Comparison of ENCODE assay signal across 16 cellular contexts in genomic region chr2:42459296-42459695, GRCh38. TPM values are rescaled to one million over a fixed set of nuclear protein-coding genes. Genes with fewer than 3 reads are reported as not detected.
A peak's percentile ranks its signal among the peaks of the same experiment; 100 is the strongest.
DNase-seq lines count a peak whose midpoint lies in the region; ATAC-seq, FAIRE-seq and TF ChIP-seq lines count a peak whose summit lies in the region.
"Had no signal": no experiment of that assay in that cellular context is flagged by ENCODE, and none has a peak within 500 bp of the region (broad histone marks: within the 10 kb centered on the region; RNA-seq: fewer than 3 reads in every experiment).

No MANE protein-coding gene starts in this region.

- no peak overlapping the region for H2BK12ac ChIP-seq in H1 (ENCODE audit: low read depth, low read length)

- no peaks in the 10 kb centered on the region for H3K4me1 Mint-ChIP-seq in neural crest cell
- H3K4me1 Mint-ChIP-seq: CD14-positive monocyte had no signal

- BruUV-seq in HepG2 (replicated peaks; lab: Mats Ljungman, UMichigan) = no TSS peak

- no peak for TF ChIP-seq POLR2A in HepG2 (IDR thresholded peaks at IDR 0.05; ENCODE audit: insufficient read depth in 1 of 2, low read depth in 2 of 2, low read length in 2 of 2)
- TF ChIP-seq POLR2A in right lobe of liver (IDR thresholded peaks at IDR 0.05) = no peak
- TF ChIP-seq POLR2A in H1 (IDR thresholded peaks at IDR 0.05; ENCODE audit: control extremely low read depth in 1 of 2, low read depth in 2 of 2, low read length in 2 of 2) = no peak

- H2BK120ac ChIP-seq in H1 (replicated peaks; ENCODE audit: low read depth, low read length) = no peak overlapping the region

- H3K27me3 Mint-ChIP-seq in neural crest cell (ENCODE audit: low read depth) = peaks cover 2% of the 10 kb centered on the region

- ATAC-seq in HepG2 (no peak), right lobe of liver (no peak)
- ATAC-seq: CD8-positive, alpha-beta T cell; HCT116 had no signal

- H3K4me1 ChIP-seq in HepG2 (ENCODE audit: insufficient read depth, low read length) (peaks cover 19% of the 10 kb centered on the region), right lobe of liver (no peaks in the 10 kb centered on the region), H1 (replicated peaks in 1 of 4; ENCODE audit: control insufficient read depth in 3 of 4, insufficient read depth in 4 of 4, low read length in 3 of 4) (peaks cover 2 to 7% (median 5%) of the 10 kb centered on the region in 4 experiments)
- H3K4me1 ChIP-seq: Caco-2 had no signal

- H3K9ac ChIP-seq in HepG2 (ENCODE audit: insufficient read depth, low read depth, low read length) (no peak overlapping the region), H1 (replicated peaks in 1 of 4; ENCODE audit: extremely low read depth in 1 of 4, low read depth in 3 of 4, low read length in 3 of 4) (no peak overlapping the region)

- H2AFZ ChIP-seq in HepG2 (ENCODE audit: low read length) (no peak overlapping the region), H1 (ENCODE audit: low read length) (no peak overlapping the region)

- H3K56ac ChIP-seq in H1 (replicated peaks; ENCODE audit: insufficient read length, low read depth, low read length) = no peak overlapping the region

- no peak overlapping the region for H4K5ac ChIP-seq in H1 (ENCODE audit: insufficient read length, low read depth, low read length)

- peak overlapping the region; percentile 73 for H3K27ac Mint-ChIP-seq in neural crest cell (ENCODE audit: unreplicated experiment)
- H3K27ac Mint-ChIP-seq: CD14-positive monocyte; CD8-positive, alpha-beta T cell had no signal

- WGBS in HepG2 (ENCODE audit: low lambda C conversion rate) = 100% methylated on average over 3 of the region's 3 CpGs
- WGBS in right lobe of liver (ENCODE audit: insufficient coverage, low coverage, low lambda C conversion rate, missing lambda C conversion rate) = 76% methylated on average over 3 of the region's 3 CpGs
- WGBS in H1 (ENCODE audit: extremely low coverage in 1 of 2, insufficient coverage in 1 of 2, insufficient read length in 1 of 2, insufficient replicate concordance in 2 of 2, low coverage in 1 of 2, low lambda C conversion rate in 2 of 2, missing lambda C conversion rate in 1 of 2), 2 experiments = 95% methylated on average over 3 of the region's 3 CpGs; no CpG with 5 or more reads in 1 of the 2 experiments

- H4K8ac ChIP-seq in H1 (ENCODE audit: extremely low read depth, insufficient read depth, low read length) = no peak overlapping the region

- peaks cover 22% of the 10 kb centered on the region for H3K79me2 ChIP-seq in HepG2 (ENCODE audit: insufficient read depth, low read length)
- peaks cover 13 to 92% of the 10 kb centered on the region in 2 experiments; a peak in 3 of 4 replicates for H3K79me2 ChIP-seq in H1 (ENCODE audit: control insufficient read depth in 1 of 2, insufficient read depth in 2 of 2, low read length in 2 of 2)

- TF ChIP-seq EP300 in HepG2 (IDR thresholded peaks at IDR 0.05; ENCODE audit: low read depth in 2 of 2, low read length in 2 of 2) (no peak), HepG2 (CRISPR knock-in tag; IDR thresholded peaks at IDR 0.05; ENCODE audit: borderline replicate concordance) (no peak), H1 (IDR thresholded peaks at IDR 0.05; ENCODE audit: borderline replicate concordance in 1 of 2, low read depth in 2 of 2, low read length in 2 of 2) (no peak)

- H2BK20ac ChIP-seq in H1 (ENCODE audit: low read length) = no peak overlapping the region

- H4K20me1 ChIP-seq in HepG2 (ENCODE audit: insufficient read depth, low read length) (no peaks in the 10 kb centered on the region), H1 (replicated peaks in 1 of 2; ENCODE audit: control insufficient read depth in 1 of 2, insufficient read depth in 2 of 2, low read length in 2 of 2) (peaks cover 9 to 13% of the 10 kb centered on the region in 2 experiments)

- no peak for TF ChIP-seq CTCF in HepG2 (CRISPR knock-in tag; IDR thresholded peaks at IDR 0.05)
- no peak for TF ChIP-seq CTCF in right lobe of liver (IDR thresholded peaks at IDR 0.05)
- TF ChIP-seq CTCF in H1 (IDR thresholded peaks at IDR 0.05; ENCODE audit: control extremely low read depth in 1 of 3, insufficient read depth in 1 of 3, low read depth in 1 of 3, low read length in 3 of 3) = no peak
- TF ChIP-seq CTCF in neural crest cell (conservative IDR thresholded peaks at IDR 0.05) = no peak

- POLR2A ChIA-PET in HepG2 (lab: Yijun Ruan, JAX) = no interaction called here
- POLR2A ChIA-PET in H1 (lab: Charles Lee; ENCODE audit: partially characterized antibody) = no interaction called here

- H3K4ac ChIP-seq in H1 (replicated peaks; ENCODE audit: insufficient read length, low read depth, low read length) = peak overlapping the region; percentile 17

- in situ Hi-C loops in HepG2 (cut with HindIII; ENCODE audit: extremely low pct_ligation_motif_present, low pct_unique_long_range_greater_than_20kb) = no loop called here

- no peak overlapping the region for H3K23ac ChIP-seq in H1 (ENCODE audit: insufficient read length)

- FAIRE-seq in HepG2 (lab: Jason Lieb, UNC) = no peak
- no peak for FAIRE-seq in H1 (lab: Jason Lieb, UNC)
- FAIRE-seq in urothelium cell line (lab: Jason Lieb, UNC) = peak; percentile 35
- FAIRE-seq: GM19239 had no signal

- H3K14ac ChIP-seq in H1 (ENCODE audit: insufficient read length) = no peak overlapping the region

- H3K4me3 ChIP-seq in HepG2 (replicated peaks in 1 of 3; ENCODE audit: insufficient read depth in 1 of 3, low read depth in 2 of 3, low read length in 3 of 3) (no peak overlapping the region), right lobe of liver (no peak overlapping the region), H1 (ENCODE audit: extremely low read depth in 1 of 4, insufficient read depth in 2 of 4, low read depth in 3 of 4, low read length in 4 of 4) (no peak overlapping the region)

- H3K23me2 ChIP-seq in H1 (ENCODE audit: low read depth, low read length) = no peaks in the 10 kb centered on the region

- no peak overlapping the region for H2BK5ac ChIP-seq in H1 (ENCODE audit: low read depth, low read length)

- H3K27me3 ChIP-seq in HepG2 (ENCODE audit: control insufficient read depth in 1 of 2, insufficient read depth in 2 of 2, low read length in 2 of 2) (no peaks in the 10 kb centered on the region), right lobe of liver (no peaks in the 10 kb centered on the region), H1 (replicated peaks in 1 of 4; ENCODE audit: control insufficient read depth in 3 of 4, extremely low read depth in 1 of 4, insufficient read depth in 3 of 4, low read length in 3 of 4) (peaks cover 0 to 1% (median 0%) of the 10 kb centered on the region in 4 experiments; a peak in 1 of 7 replicates)

- H3K4me2 ChIP-seq in HepG2 (ENCODE audit: low read depth, low read length) (no peak overlapping the region), H1 (ENCODE audit: insufficient read depth in 1 of 2, low read depth in 2 of 2, low read length in 2 of 2) (no peak overlapping the region)

- H3K36me3 ChIP-seq in HepG2 (replicated peaks in 1 of 2; ENCODE audit: control insufficient read depth in 1 of 2, insufficient read depth in 2 of 2, low read length in 2 of 2) (peaks cover 0 to 3% of the 10 kb centered on the region in 2 experiments; a peak in 1 of 5 replicates), right lobe of liver (no peaks in the 10 kb centered on the region), H1 (ENCODE audit: control insufficient read depth in 2 of 4, insufficient read depth in 4 of 4, low read length in 3 of 4) (peaks cover 0 to 10% (median 0%) of the 10 kb centered on the region in 4 experiments; a peak in 2 of 8 replicates)

- peaks cover 25% of the 10 kb centered on the region for H3K79me1 ChIP-seq in H1 (ENCODE audit: low read depth, low read length)

- H3K27ac ChIP-seq in HepG2 (ENCODE audit: extremely low read length, insufficient read depth, low read length) = no peak overlapping the region
- H3K27ac ChIP-seq in right lobe of liver = no peak overlapping the region
- H3K27ac ChIP-seq in H1 (ENCODE audit: low read depth, low read length) = no peak overlapping the region
- H3K27ac ChIP-seq in substantia nigra (ENCODE audit: low read depth, low read length, poor library complexity, severe bottlenecking) = no peak overlapping the region
- H3K27ac ChIP-seq: 22Rv1 had no signal

- H2BK15ac ChIP-seq in H1 (ENCODE audit: low read length) = no peak overlapping the region

- H3K9me3 Mint-ChIP-seq in neural crest cell = no peaks in the 10 kb centered on the region
- H3K9me3 Mint-ChIP-seq: CD14-positive monocyte; CD8-positive, alpha-beta T cell had no signal

- no peaks in the 10 kb centered on the region for H3K36me3 Mint-ChIP-seq in neural crest cell (ENCODE audit: low read depth)
- H3K36me3 Mint-ChIP-seq: CD14-positive monocyte; CD8-positive, alpha-beta T cell had no signal

- H3K9me3 ChIP-seq in HepG2 (ENCODE audit: low read length) (no peaks in the 10 kb centered on the region), right lobe of liver (no peaks in the 10 kb centered on the region), H1 (ENCODE audit: insufficient read depth in 2 of 2, low read depth in 1 of 2, low read length in 1 of 2) (no peaks in the 10 kb centered on the region)
- H3K9me3 ChIP-seq: Caco-2 had no signal

- no peak overlapping the region for H3K18ac ChIP-seq in H1 (ENCODE audit: extremely low read depth, low read length)

- TF ChIP-seq RAD21 in HepG2 (CRISPR knock-in tag; IDR thresholded peaks at IDR 0.05) (no peak), H1 (IDR thresholded peaks at IDR 0.05 in 1 of 2, conservative IDR thresholded peaks at IDR 0.05 in 1 of 2; ENCODE audit: low read depth in 2 of 2, low read length in 2 of 2) (no peak)

- H2AK5ac ChIP-seq in H1 (ENCODE audit: low read depth, low read length) = no peak overlapping the region

- CTCF ChIA-PET in HepG2 (lab: Yijun Ruan, JAX; ENCODE audit: low intra/inter-chr PET ratio, low total read pairs) (no interaction called here), H1 (lab: Charles Lee; ENCODE audit: partially characterized antibody) (interaction anchor here (1.6 kb wide), 1 partner anchor 74 kb away, joined by 3 read pairs; no protein-coding TSS in a partner anchor)

- no peak for DNase-seq in HepG2 (ENCODE audit: low spot score)
- no peak for DNase-seq in right lobe of liver
- no peak for DNase-seq in H1 (ENCODE audit: low read depth in 1 of 2, low spot score in 2 of 2)
- no peak for DNase-seq in neural crest cell (ENCODE audit: low read depth, low spot score)
- DNase-seq in urothelium cell line (ENCODE audit: low spot score) = no peak
- DNase-seq in substantia nigra (lab: John Stamatoyannopoulos, UW) = no peak
- DNase-seq in central memory CD4-positive, alpha-beta T cell = no peak
- DNase-seq in midbrain (lab: John Stamatoyannopoulos, UW) = no peak
- DNase-seq: Caco-2; CD8-positive, alpha-beta T cell; GF-D8 had no signal

- intact Hi-C loops in HepG2 (cut with micrococcal nuclease; ENCODE audit: unreplicated experiment) (no loop called here), right lobe of liver (cut with DNase I) (no loop called here)

- H4K91ac ChIP-seq in H1 (replicated peaks; ENCODE audit: insufficient read length, low read length) = no peak overlapping the region

- H3K4me3 Mint-ChIP-seq in neural crest cell = no peak overlapping the region
- H3K4me3 Mint-ChIP-seq: CD14-positive monocyte; CD8-positive, alpha-beta T cell had no signal

RNA-seq across cellular contexts. Expression of gene KCNG3, which starts 34.5 kb away (rescaled TPM):
- 4.8 and 5.2 TPM in 2 replicates for total RNA-seq in HepG2 (2016; rRNA removed; fragmentation: Illumina TruSeq; extraction: Trizol)
- total RNA-seq in HepG2 (2016; cell fraction: cytosol; rRNA removed; fragmentation: Illumina TruSeq; extraction: Trizol; ENCODE audit: low read depth) = 0.44 and 0.71 TPM in 2 replicates
- total RNA-seq in HepG2 (2016; cell fraction: insoluble cytoplasmic fraction; rRNA removed; fragmentation: Illumina TruSeq; extraction: Trizol) = 4.2 and 5.9 TPM in 2 replicates
- total RNA-seq in HepG2 (2016; cell fraction: membrane; rRNA removed; fragmentation: Illumina TruSeq; extraction: Trizol) = 2.2 and 2.3 TPM in 2 replicates
- total RNA-seq in HepG2 (2016; cell fraction: nucleus; rRNA removed; fragmentation: Illumina TruSeq; extraction: Trizol) = 11.7 and 11.8 TPM in 2 replicates
- 2.7 and 2.8 TPM in 2 replicates for polyA plus RNA-seq in HepG2 (2011; rRNA removed)
- polyA plus RNA-seq in HepG2 (2011; cell fraction: cytosol; rRNA removed) = 1.7 and 2.1 TPM in 2 replicates
- 4.4 and 4.7 TPM in 2 replicates for polyA plus RNA-seq in HepG2 (2011; cell fraction: nucleus; rRNA removed)
- polyA plus RNA-seq in HepG2 (2012) = 1.6 and 2.1 TPM in 2 replicates
- 0.23 and 0.29 TPM in 2 replicates for polyA plus RNA-seq in HepG2 (2016; cell fraction: cytosol; fragmentation: Illumina TruSeq; extraction: Trizol; ENCODE audit: low read depth)
- polyA plus RNA-seq in HepG2 (2016; cell fraction: insoluble cytoplasmic fraction; fragmentation: Illumina TruSeq; extraction: Trizol; ENCODE audit: low read depth) = 2.7 and 3.2 TPM in 2 replicates
- polyA plus RNA-seq in HepG2 (2016; cell fraction: membrane; fragmentation: Illumina TruSeq; extraction: Trizol; ENCODE audit: low read depth) = 0.87 and 1.0 TPM in 2 replicates
- 3.4 and 4.0 TPM in 2 replicates for polyA plus RNA-seq in HepG2 (2016; cell fraction: nucleus; fragmentation: Illumina TruSeq; extraction: Trizol; ENCODE audit: insufficient read depth, low read depth)
- 0.07 and 12.2 TPM in 2 replicates for polyA minus RNA-seq in HepG2 (2011; rRNA and poly(A)+ RNA removed; ENCODE audit: low replicate concordance)
- polyA minus RNA-seq in HepG2 (2011; cell fraction: cytosol; rRNA and poly(A)+ RNA removed) = 7.5 and 7.8 TPM in 2 replicates
- 22.9 and 23.8 TPM in 2 replicates for polyA minus RNA-seq in HepG2 (2011; cell fraction: nucleus; rRNA and poly(A)+ RNA removed)
- total RNA-seq in right lobe of liver = under 1 TPM in 1 of 6 experiments, not detected in 5; 0.06 TPM
- 21.3 and 22.3 TPM in 2 replicates for total RNA-seq in H1 (2021; fragmentation: NEBNext Ultra II Directional; extraction: Animal tissue kit (Norgen Biotek cat#: 25700))
- polyA plus RNA-seq in H1 (2011; rRNA removed) = 7.8 and 8.1 TPM in 2 replicates
- 9.0 TPM for polyA plus RNA-seq in H1 (2011; cell fraction: cytosol; rRNA removed)
- 8.7 TPM for polyA plus RNA-seq in H1 (2011; cell fraction: nucleus; rRNA removed)
- polyA plus RNA-seq in H1 (2012, experiment 1 of 2) = 3.8 to 5.6 TPM (median 4.6 TPM) in 4 replicates
- polyA plus RNA-seq in H1 (2012, experiment 2 of 2) = 0.76 TPM
- polyA plus RNA-seq in H1 (2013, experiment 1 of 2) = 3.3 TPM
- polyA plus RNA-seq in H1 (2013, experiment 2 of 2) = 3.3 TPM
- 27.2 and 35.7 TPM in 2 replicates for polyA minus RNA-seq in H1 (2011; rRNA and poly(A)+ RNA removed)
- polyA minus RNA-seq in H1 (2011; cell fraction: cytosol; rRNA and poly(A)+ RNA removed) = 33.7 TPM
- polyA minus RNA-seq in H1 (2011; cell fraction: nucleus; rRNA and poly(A)+ RNA removed) = 59.9 TPM
- total RNA-seq in neural crest cell = 0.07 TPM in 1 of 2 replicates, not detected in the other
- polyA plus RNA-seq: BJ, CD14-positive monocyte had no signal

Comparison
In these comparisons a context has a peak if more than half of its experiments do, and no peak if none do; other contexts are left out.
1. Of the 41 proteins assayed by ChIP-seq in both HepG2 and H1: peak only in HepG2: CEBPB; only in H1: ATF3; in both: none; in neither: 39.